ENCODE assay signal across 11 cellular contexts in genomic region chr6:166572370-166573261, GRCh38. TPM values are rescaled to one million over a fixed set of nuclear protein-coding genes. Genes with fewer than 3 reads are reported as not detected.
DNase-seq lines count a peak whose midpoint lies in the region; ATAC-seq, FAIRE-seq and TF ChIP-seq lines count a peak whose summit lies in the region.
"Had no signal": no experiment of that assay in that cellular context is flagged by ENCODE, and none has a peak within 500 bp of the region (broad histone marks: within the 10 kb centered on the region; RNA-seq: fewer than 3 reads in every experiment).

No MANE protein-coding gene starts in this region.

- dilution Hi-C loops in endothelial cell of umbilical vein (cut with MboI; ENCODE audit: extremely low pct_ligation_motif_present, low sequenced_read_pairs), result no loop called here

- no peaks in the 10 kb centered on the region for H3K27me3 ChIP-seq in endothelial cell of umbilical vein (ENCODE audit: control insufficient read depth in 2 of 2, insufficient read depth in 2 of 2, low read length in 2 of 2)

- H3K27ac Mint-ChIP-seq in stimulated activated naive CD8-positive, alpha-beta T cell treated with anti-CD3 and anti-CD28 coated beads, Interleukin-15, amount 100 ng/mL, for 72 hours, result no peak overlapping the region
- H3K27ac Mint-ChIP-seq: activated CD8-positive, alpha-beta T cell treated with anti-CD3 and anti-CD28 coated beads, Interleukin-2, amount 10 ng/mL, durations not matched to agents 7 days and 5 days had no signal

- intact Hi-C loops in endothelial cell of umbilical vein (cut with micrococcal nuclease), result no loop called here

- no peaks in the 10 kb centered on the region for H3K27me3 Mint-ChIP-seq in stimulated activated naive CD8-positive, alpha-beta T cell treated with anti-CD3 and anti-CD28 coated beads, Interleukin-15, amount 100 ng/mL, for 72 hours

- peak; percentile 49 for FAIRE-seq in endothelial cell of umbilical vein (lab: Jason Lieb, UNC)

- H3K9ac ChIP-seq in endothelial cell of umbilical vein (replicated peaks; ENCODE audit: extremely low read depth, insufficient read depth, low read length), result no peak overlapping the region

- no peak overlapping the region for H3K27ac ChIP-seq in endothelial cell of umbilical vein (ENCODE audit: insufficient read depth, low read depth, low read length)
- H3K27ac ChIP-seq: HL-60, PC-9 had no signal

- DNase-seq in DMS53 (lab: John Stamatoyannopoulos, UW), result peak; percentile 96
- DNase-seq in NCI-H510A (lab: John Stamatoyannopoulos, UW), result peak; percentile 60
- no peak for DNase-seq in endothelial cell of umbilical vein (ENCODE audit: low read depth, low spot score)
- peak; percentile 49 for DNase-seq in myocyte (ENCODE audit: low read depth)
- DNase-seq in NCI-H226, result no peak
- no peak for DNase-seq in stimulated activated naive CD8-positive, alpha-beta T cell treated with anti-CD3 and anti-CD28 coated beads, Interleukin-15, amount 100 ng/mL, for 72 hours
- DNase-seq: activated CD8-positive, alpha-beta T cell treated with anti-CD3 and anti-CD28 coated beads, Interleukin-2, amount 10 ng/mL, durations not matched to agents 7 days and 5 days; PC-9 had no signal

- H3K4me3 Mint-ChIP-seq in stimulated activated naive CD8-positive, alpha-beta T cell treated with anti-CD3 and anti-CD28 coated beads, Interleukin-15, amount 100 ng/mL, for 72 hours, result no peak overlapping the region
- H3K4me3 Mint-ChIP-seq: activated CD8-positive, alpha-beta T cell treated with anti-CD3 and anti-CD28 coated beads, Interleukin-2, amount 10 ng/mL, durations not matched to agents 7 days and 5 days had no signal

- POLR2A ChIA-PET in endothelial cell of umbilical vein (lab: Charles Lee), result no interaction called here

- CTCF ChIA-PET in endothelial cell of umbilical vein (lab: Charles Lee), result interaction anchor here (0.9 to 1.4 kb wide), 5 partner anchors 9 to 203 kb away, joined by 3 to 5 read pairs (median 4); partner anchors contain the start of gene RPS6KA2

- no peak for ATAC-seq in HG02623 (IDR thresholded peaks at IDR 0.05; ENCODE audit: unreplicated experiment)
- no peak for ATAC-seq in HG02840 (IDR thresholded peaks at IDR 0.05; ENCODE audit: low FRiP score, unreplicated experiment)
- ATAC-seq in stimulated activated naive CD8-positive, alpha-beta T cell treated with anti-CD3 and anti-CD28 coated beads, Interleukin-15, amount 100 ng/mL, for 72 hours, result no peak
- ATAC-seq: activated CD8-positive, alpha-beta T cell treated with anti-CD3 and anti-CD28 coated beads, Interleukin-2, amount 10 ng/mL, durations not matched to agents 7 days and 5 days had no signal

- H4K20me1 ChIP-seq in endothelial cell of umbilical vein (replicated peaks; ENCODE audit: control insufficient read depth, extremely low read depth, insufficient read depth, low read length), result no peaks in the 10 kb centered on the region

- no peaks in the 10 kb centered on the region for H3K9me3 ChIP-seq in endothelial cell of umbilical vein (replicated peaks; ENCODE audit: control insufficient read depth, insufficient read depth, low read length)

- H3K4me3 ChIP-seq in endothelial cell of umbilical vein (replicated peaks in 1 of 3; ENCODE audit: insufficient read depth in 1 of 3, low read depth in 1 of 3, low read length in 3 of 3), result no peak overlapping the region
- H3K4me3 ChIP-seq: PC-9 had no signal

- no peak for TF ChIP-seq CTCF in endothelial cell of umbilical vein (IDR thresholded peaks at IDR 0.05; ENCODE audit: extremely low read depth in 1 of 2, insufficient read depth in 1 of 2, low read depth in 1 of 2, low read length in 2 of 2)

- peaks cover 17 to 18% of the 10 kb centered on the region in 2 donors for H3K9me3 Mint-ChIP-seq in stimulated activated naive CD8-positive, alpha-beta T cell treated with anti-CD3 and anti-CD28 coated beads, Interleukin-15, amount 100 ng/mL, for 72 hours

- no peak for TF ChIP-seq POLR2A in endothelial cell of umbilical vein (IDR thresholded peaks at IDR 0.05; ENCODE audit: low read depth, low read length)

- peaks cover 15% of the 10 kb centered on the region for H3K4me1 ChIP-seq in endothelial cell of umbilical vein (ENCODE audit: control insufficient read depth, extremely low read depth, insufficient read depth, low read length)

- no TSS peak for BruUV-seq in endothelial cell of umbilical vein (replicated peaks; lab: Mats Ljungman, UMichigan)

- peaks cover 3% of the 10 kb centered on the region for H3K79me2 ChIP-seq in endothelial cell of umbilical vein (ENCODE audit: control insufficient read depth, insufficient read depth, low read length)

- peak overlapping the region; percentile 14 for H3K4me2 ChIP-seq in endothelial cell of umbilical vein (ENCODE audit: insufficient read depth, low read length)
- H3K4me2 ChIP-seq: PC-9 had no signal

- H3K4me1 Mint-ChIP-seq in stimulated activated naive CD8-positive, alpha-beta T cell treated with anti-CD3 and anti-CD28 coated beads, Interleukin-15, amount 100 ng/mL, for 72 hours, result no peaks in the 10 kb centered on the region

- H3K9me1 ChIP-seq in endothelial cell of umbilical vein (replicated peaks; ENCODE audit: control insufficient read depth, extremely low read depth, insufficient read depth, low read length), result no peaks in the 10 kb centered on the region

- H2AFZ ChIP-seq in endothelial cell of umbilical vein (ENCODE audit: low read depth, low read length), result no peak overlapping the region
- H2AFZ ChIP-seq: PC-9 had no signal

- H3K36me3 ChIP-seq in endothelial cell of umbilical vein (ENCODE audit: control insufficient read depth in 2 of 2, extremely low read depth in 1 of 2, insufficient read depth in 2 of 2, low read length in 2 of 2), result peaks cover 0 to 4% of the 10 kb centered on the region in 2 experiments

TF ChIP-seq in endothelial cell of umbilical vein, 7 proteins besides CTCF, POLR2A, EP300 and RAD21:
- no peak for TF ChIP-seq GATA2 (IDR thresholded peaks at IDR 0.05; ENCODE audit: insufficient read depth, insufficient read length, low read depth, low read length)
- no peak for TF ChIP-seq JUN (IDR thresholded peaks at IDR 0.05; ENCODE audit: borderline replicate concordance, insufficient read depth, insufficient read length, low read depth)
- TF ChIP-seq EZH2 (IDR thresholded peaks at IDR 0.05; ENCODE audit: borderline replicate concordance, low read depth, low read length, severe bottlenecking), result no peak
- no peak for TF ChIP-seq MYC (IDR thresholded peaks at IDR 0.05; ENCODE audit: low read depth, low read length)

RNA-seq across cellular contexts. Expression of gene RAMACL, which starts 13.9 kb away (rescaled TPM):
- 4.0 and 5.3 TPM in 2 replicates for total RNA-seq in endothelial cell of umbilical vein
- polyA plus RNA-seq in endothelial cell of umbilical vein, result 0.17 and 0.25 TPM in 2 replicates
- polyA plus RNA-seq in endothelial cell of umbilical vein (2011; cell fraction: cytosol; rRNA removed), result 0.14 and 0.17 TPM in 2 replicates
- polyA plus RNA-seq in endothelial cell of umbilical vein (2011; cell fraction: nucleus; rRNA removed), result 3.7 and 4.7 TPM in 2 replicates
- polyA plus RNA-seq in endothelial cell of umbilical vein (2012), result 0.40 and 0.90 TPM in 2 replicates
- 9.8 and 10.3 TPM in 2 replicates for polyA minus RNA-seq in endothelial cell of umbilical vein
- polyA minus RNA-seq in endothelial cell of umbilical vein (2011; cell fraction: cytosol; rRNA and poly(A)+ RNA removed), result 1.8 TPM
- polyA minus RNA-seq in endothelial cell of umbilical vein (2011; cell fraction: nucleus; rRNA and poly(A)+ RNA removed), result 22.9 and 26.7 TPM in 2 replicates
- 0.43 TPM in 1 of 2 replicates, not detected in the other for total RNA-seq in myocyte
- polyA plus RNA-seq in myocyte (2012), result 0.15 TPM

RNA-seq across cellular contexts. Expression of gene RPS6KA2, which starts 54.4 kb away (rescaled TPM):
- total RNA-seq in endothelial cell of umbilical vein (72.6 and 75.8 TPM in 2 replicates), myocyte (14.9 and 17.7 TPM in 2 replicates)
- polyA plus RNA-seq in endothelial cell of umbilical vein, result 50.8 and 54.5 TPM in 2 replicates
- 55.6 and 63.8 TPM in 2 replicates for polyA plus RNA-seq in endothelial cell of umbilical vein (2011; cell fraction: cytosol; rRNA removed)
- 54.4 and 62.9 TPM in 2 replicates for polyA plus RNA-seq in endothelial cell of umbilical vein (2011; cell fraction: nucleus; rRNA removed)
- polyA plus RNA-seq in endothelial cell of umbilical vein (2012), result 45.5 and 51.6 TPM in 2 replicates
- 156 and 158 TPM in 2 replicates for polyA minus RNA-seq in endothelial cell of umbilical vein
- not detected for polyA minus RNA-seq in endothelial cell of umbilical vein (2011; cell fraction: cytosol; rRNA and poly(A)+ RNA removed)
- polyA minus RNA-seq in endothelial cell of umbilical vein (2011; cell fraction: nucleus; rRNA and poly(A)+ RNA removed), result 79.6 and 96.9 TPM in 2 replicates
- 17.7 TPM for polyA plus RNA-seq in myocyte (2012)

Comparison
In these comparisons a context has a peak if more than half of its experiments do, and no peak if none do; other contexts are left out.
1. DNase-seq: peak in DMS53 (single experiment), NCI-H510A (single experiment) and myocyte (single experiment); none in endothelial cell of umbilical vein (single experiment), NCI-H226 (single experiment) and stimulated activated naive CD8-positive, alpha-beta T cell treated with anti-CD3 and anti-CD28 coated beads, Interleukin-15, amount 100 ng/mL, for 72 hours (0 of 2).